10 cellular contexts compared by ENCODE assay signal in the genomic region with DNA sequence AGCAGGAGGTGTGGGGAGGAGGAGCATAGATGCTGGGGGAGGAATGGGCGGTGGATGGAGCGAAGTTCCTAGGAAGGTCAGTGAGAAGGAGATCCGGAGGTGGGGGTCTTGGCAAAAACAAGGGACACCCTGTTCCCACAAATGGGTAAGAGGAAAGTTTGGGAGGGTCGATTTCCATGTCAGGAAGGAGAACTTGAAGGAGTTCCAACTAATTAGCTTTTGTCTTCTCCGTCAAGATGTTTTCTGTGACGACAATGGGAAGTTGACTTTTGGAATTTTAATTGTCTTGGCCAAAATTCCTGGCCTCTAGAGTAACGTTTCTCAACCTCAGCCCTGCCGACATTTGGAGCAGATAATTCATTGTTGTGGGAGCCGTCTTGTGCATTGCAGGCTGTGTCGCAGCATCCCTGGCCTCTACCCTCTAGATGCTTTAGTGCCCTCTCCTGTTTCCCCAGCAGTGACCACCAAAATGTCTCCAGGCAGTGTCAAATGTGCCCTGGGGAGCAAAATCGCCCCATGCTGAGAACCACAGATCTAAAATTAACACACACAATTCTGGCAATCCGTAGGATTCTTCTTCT.
DNase-seq lines count a peak whose midpoint lies in the region; ATAC-seq and TF ChIP-seq lines count a peak whose summit lies in the region.
"Had no signal": no experiment of that assay in that cellular context is flagged by ENCODE, and none has a peak within 500 bp of the region (broad histone marks: within the 10 kb centered on the region; RNA-seq: fewer than 3 reads in every experiment).

No MANE protein-coding gene starts in this region.

- POLR2A ChIA-PET in CD4-positive, alpha-beta memory T cell (lab: Charles Lee; ENCODE audit: partially characterized antibody) = interaction anchor here (0.6 to 8.5 kb wide), 16 partner anchors 11 to 105 kb away, joined by 3 to 258 read pairs (median 6); a partner anchor contains a TSS
- POLR2A ChIA-PET in Panc1 (lab: Charles Lee) = no interaction called here
- POLR2A ChIA-PET in Caco-2 (lab: Charles Lee) = no interaction called here

- H3K27ac ChIP-seq in CD4-positive, alpha-beta memory T cell (ENCODE audit: low read depth, low read length) = peak overlapping the region; percentile 64
- H3K27ac ChIP-seq in Panc1 (ENCODE audit: low read length) (peak overlapping the region; percentile 48), ovary (no peak overlapping the region)

- intact Hi-C loops in CD4-positive, alpha-beta memory T cell (cut with micrococcal nuclease) = loop anchor here (2.0 kb wide), 3 partner anchors 21 to 215 kb away; no protein-coding TSS in a partner anchor
- intact Hi-C loops in Panc1 (cut with micrococcal nuclease; ENCODE audit: unreplicated experiment) = loop anchor here (2.0 kb wide), 2 partner anchors 87 to 95 kb away; no protein-coding TSS in a partner anchor
- intact Hi-C loops in ovary (cut with DNase I) = loop anchor here in 2 of 4 donors (2.0 to 10.0 kb wide), 2 partner anchors 89 to 95 kb away; no protein-coding TSS in a partner anchor
- intact Hi-C loops in mucosa of descending colon (cut with DNase I, micrococcal nuclease) = no loop called here
- intact Hi-C loops in Caco-2 (cut with micrococcal nuclease; ENCODE audit: unreplicated experiment) = loop anchor here (2.0 to 10.0 kb wide), 2 partner anchors 95 to 131 kb away; no protein-coding TSS in a partner anchor

- no peak for TF ChIP-seq POLR2A in ovary (IDR thresholded peaks at IDR 0.05)

- TF ChIP-seq EP300 in ovary (IDR thresholded peaks at IDR 0.05) = no peak

- 15 to 26% (median 26%) methylated on average over 12 of the region's 12 CpGs for WGBS in ovary, 3 donors

- BruUV-seq in Panc1 (replicated peaks; lab: Mats Ljungman, UMichigan) (no TSS peak), Caco-2 (replicated peaks; lab: Mats Ljungman, UMichigan) (no TSS peak)

- no peak overlapping the region for H3K4me3 ChIP-seq in CD4-positive, alpha-beta memory T cell (ENCODE audit: low read length in 2 of 2)
- H3K4me3 ChIP-seq in Panc1 (ENCODE audit: low read depth in 2 of 2, low read length in 2 of 2) (no peak overlapping the region), ovary (no peak overlapping the region), mucosa of descending colon (no peak overlapping the region), Caco-2 (ENCODE audit: low read depth, low read length) (no peak overlapping the region), BE2C (ENCODE audit: low read depth, low read length) (no peak overlapping the region)

- CTCF ChIA-PET in CD4-positive, alpha-beta memory T cell (lab: Charles Lee; ENCODE audit: partially characterized antibody) = interaction anchor here (0.7 to 17.7 kb wide), 11 partner anchors 8 to 200 kb away, joined by 3 to 605 read pairs (median 15); a partner anchor contains a TSS
- CTCF ChIA-PET in Panc1 (lab: Charles Lee) = interaction anchor here (2.0 kb wide), 1 partner anchor 87 kb away, joined by 15 read pairs; no protein-coding TSS in a partner anchor
- CTCF ChIA-PET in Caco-2 (lab: Charles Lee) = no interaction called here

- ATAC-seq in Panc1 (no peak), mucosa of descending colon (no peak)

- H3K36me3 Mint-ChIP-seq in CD4-positive, alpha-beta memory T cell = peaks cover 0 to 5% of the 10 kb centered on the region in 2 donors
- no peaks in the 10 kb centered on the region for H3K36me3 Mint-ChIP-seq in Caco-2 (ENCODE audit: insufficient read depth, unreplicated experiment)

- H3K27me3 Mint-ChIP-seq in CD4-positive, alpha-beta memory T cell = no peaks in the 10 kb centered on the region
- H3K27me3 Mint-ChIP-seq in Caco-2 (ENCODE audit: insufficient read depth, unreplicated experiment) = no peaks in the 10 kb centered on the region

- H3K36me3 ChIP-seq in CD4-positive, alpha-beta memory T cell (ENCODE audit: insufficient read depth, low read length) = no peaks in the 10 kb centered on the region
- H3K36me3 ChIP-seq in Panc1 (ENCODE audit: control insufficient read depth, insufficient read depth, low read length) (no peaks in the 10 kb centered on the region), ovary (no peaks in the 10 kb centered on the region), mucosa of descending colon (ENCODE audit: low read depth) (no peaks in the 10 kb centered on the region), Caco-2 (ENCODE audit: control insufficient read depth, insufficient read depth, low read length) (no peaks in the 10 kb centered on the region), BE2C (no peaks in the 10 kb centered on the region)

- DNase-seq in CD4-positive, alpha-beta memory T cell = no peak
- DNase-seq in Panc1 (ENCODE audit: low read depth, low spot score) (no peak), epidermal melanocyte (ENCODE audit: insufficient read length, low spot score) (peak; percentile 41), ovary (peak in 3 of 5 donors; percentile 18 to 54 (median 38)), mucosa of descending colon (no peak), Caco-2 (no peak), BE2C (no peak), GM19240 (ENCODE audit: insufficient read length, low spot score) (no peak)
- DNase-seq: cerebellar nuclear complex had no signal

- H3K4me1 Mint-ChIP-seq in CD4-positive, alpha-beta memory T cell = peaks cover 54 to 79% (median 63%) of the 10 kb centered on the region in 4 donors
- H3K4me1 Mint-ChIP-seq in Caco-2 (ENCODE audit: low read depth, unreplicated experiment) = no peaks in the 10 kb centered on the region

- TF ChIP-seq CTCF in Panc1 (IDR thresholded peaks at IDR 0.05) (peak; percentile 11; the same call in 1 of the 2 replicates), ovary (IDR thresholded peaks at IDR 0.05) (no peak), mucosa of descending colon (IDR thresholded peaks at IDR 0.05) (no peak), Caco-2 (IDR thresholded peaks at IDR 0.05; ENCODE audit: insufficient read depth in 1 of 2, low read depth in 1 of 2, low read length in 1 of 2, severe bottlenecking in 1 of 2, unreplicated experiment in 1 of 2) (no peak), BE2C (IDR thresholded peaks at IDR 0.05; ENCODE audit: low read depth, low read length) (no peak)

- peak overlapping the region; percentile 76 to 86 (median 82) for H3K4me3 Mint-ChIP-seq in CD4-positive, alpha-beta memory T cell
- H3K4me3 Mint-ChIP-seq in Caco-2 (ENCODE audit: unreplicated experiment) = no peak overlapping the region
- H3K4me3 Mint-ChIP-seq: mesothelial cell of epicardium had no signal

- H3K27ac Mint-ChIP-seq in CD4-positive, alpha-beta memory T cell = peak overlapping the region; percentile 94 to 97 (median 96)
- no peak overlapping the region for H3K27ac Mint-ChIP-seq in Caco-2 (ENCODE audit: unreplicated experiment)
- H3K27ac Mint-ChIP-seq: mesothelial cell of epicardium had no signal

- H3K27me3 ChIP-seq in CD4-positive, alpha-beta memory T cell (ENCODE audit: insufficient read depth, low read length) = no peaks in the 10 kb centered on the region
- H3K27me3 ChIP-seq in Panc1 (ENCODE audit: control insufficient read depth, insufficient read depth, low read length) (no peaks in the 10 kb centered on the region), ovary (no peaks in the 10 kb centered on the region), Caco-2 (replicated peaks; ENCODE audit: control insufficient read depth, insufficient read depth, low read length) (no peaks in the 10 kb centered on the region), BE2C (no peaks in the 10 kb centered on the region)

- H3K4me1 ChIP-seq in CD4-positive, alpha-beta memory T cell (ENCODE audit: insufficient read depth, low read length) = peaks cover 65% of the 10 kb centered on the region
- H3K4me1 ChIP-seq in Panc1 (ENCODE audit: control insufficient read depth, insufficient read depth, low read length) = peaks cover 25% of the 10 kb centered on the region
- H3K4me1 ChIP-seq in ovary (ENCODE audit: insufficient read depth) = peaks cover 7% of the 10 kb centered on the region
- H3K4me1 ChIP-seq in mucosa of descending colon (ENCODE audit: low read depth) = peaks cover 6% of the 10 kb centered on the region
- no peaks in the 10 kb centered on the region for H3K4me1 ChIP-seq in Caco-2
- peaks cover 9% of the 10 kb centered on the region for H3K4me1 ChIP-seq in BE2C

- H3K9me3 Mint-ChIP-seq in CD4-positive, alpha-beta memory T cell = no peaks in the 10 kb centered on the region
- peaks cover 11% of the 10 kb centered on the region for H3K9me3 Mint-ChIP-seq in Caco-2 (ENCODE audit: unreplicated experiment)

- no peaks in the 10 kb centered on the region for H3K9me3 ChIP-seq in CD4-positive, alpha-beta memory T cell (ENCODE audit: control insufficient read depth in 1 of 2, low read length in 2 of 2)
- H3K9me3 ChIP-seq in Panc1 (ENCODE audit: control insufficient read depth, insufficient read depth, low read depth, low read length) (no peaks in the 10 kb centered on the region), ovary (no peaks in the 10 kb centered on the region), mucosa of descending colon (no peaks in the 10 kb centered on the region), Caco-2 (peaks cover 7% of the 10 kb centered on the region; the same call in 1 of the 2 replicates), BE2C (no peaks in the 10 kb centered on the region)

- in situ Hi-C loops in Panc1 (cut with HindIII; ENCODE audit: low pct_unique_long_range_greater_than_20kb, low sequenced_read_pairs) = no loop called here

Comparison
In these comparisons a context has a peak if more than half of its experiments do, and no peak if none do; other contexts are left out.
1. DNase-seq: peak in epidermal melanocyte (single experiment) and ovary (3 of 5); none in CD4-positive, alpha-beta memory T cell (0 of 5), Panc1 (single experiment), mucosa of descending colon (0 of 3), Caco-2 (0 of 2), BE2C (single experiment) and GM19240 (single experiment).
2. H3K27ac ChIP-seq: peak in CD4-positive, alpha-beta memory T cell (single experiment) and Panc1 (single experiment); none in ovary (0 of 2).
3. intact Hi-C loops: an anchor here in CD4-positive, alpha-beta memory T cell (2.0 kb wide), Panc1 (2.0 kb wide) and Caco-2 (2.0 to 10.0 kb wide); none called in mucosa of descending colon.